Comparison of ENCODE assay signal across 14 cellular contexts in genomic region chr12:31456562-31456961, GRCh38.
DNase-seq lines count a peak whose midpoint lies in the region; ATAC-seq and TF ChIP-seq lines count a peak whose summit lies in the region.
"Had no signal": no experiment of that assay in that cellular context is flagged by ENCODE, and none has a peak within 500 bp of the region (broad histone marks: within the 10 kb centered on the region; RNA-seq: fewer than 3 reads in every experiment).

No MANE protein-coding gene starts in this region.

- H3K4me1 Mint-ChIP-seq in IgD-negative memory B cell: peaks cover 0 to 8% (median 4%) of the 10 kb centered on the region in 3 donors
- H3K4me1 Mint-ChIP-seq: CD14-positive monocyte, GM23338, H9 had no signal

- H3K9me3 Mint-ChIP-seq in IgD-negative memory B cell: no peaks in the 10 kb centered on the region
- H3K9me3 Mint-ChIP-seq: CD8-positive, alpha-beta T cell; GM23338; H9 had no signal

- ATAC-seq in omental fat pad (ENCODE audit: low FRiP score) (peak; percentile 28), GM18502 (IDR thresholded peaks at IDR 0.05; ENCODE audit: poor library complexity, unreplicated experiment) (no peak), HG03280 (IDR thresholded peaks at IDR 0.05; ENCODE audit: unreplicated experiment) (no peak)
- ATAC-seq: CD8-positive, alpha-beta T cell; GM23338 had no signal

- no peaks in the 10 kb centered on the region for H3K27me3 Mint-ChIP-seq in IgD-negative memory B cell

- peaks cover 4% of the 10 kb centered on the region for H3K36me3 Mint-ChIP-seq in IgD-negative memory B cell
- H3K36me3 Mint-ChIP-seq: CD8-positive, alpha-beta T cell had no signal

- H3K27ac Mint-ChIP-seq in IgD-negative memory B cell: peak overlapping the region in 2 of 3 donors; percentile 1 to 49
- H3K27ac Mint-ChIP-seq: CD14-positive monocyte; CD8-positive, alpha-beta T cell; GM23338; H9 had no signal

- no peak overlapping the region for H3K4me3 Mint-ChIP-seq in IgD-negative memory B cell
- H3K4me3 Mint-ChIP-seq: CD14-positive monocyte; CD8-positive, alpha-beta T cell; GM23338; H9 had no signal

- DNase-seq in AG10803 (ENCODE audit: low read depth): peak; percentile 12
- DNase-seq in fibroblast of peridontal ligament (ENCODE audit: extremely low read depth): peak; percentile 9
- DNase-seq in omental fat pad (ENCODE audit: low spot score): no peak
- DNase-seq in Kasumi-1 (lab: John Stamatoyannopoulos, UW): no peak
- DNase-seq: CD8-positive, alpha-beta T cell; COR-L47; DMS53; GF-D8; H9 had no signal

- no peak overlapping the region for H3K4me3 ChIP-seq in AG10803 (ENCODE audit: low read length)
- H3K4me3 ChIP-seq: GM23338 had no signal

- TF ChIP-seq CTCF in AG10803 (conservative IDR thresholded peaks at IDR 0.05; ENCODE audit: low read length) (no peak), omental fat pad (IDR thresholded peaks at IDR 0.05) (no peak)

Comparison
In these comparisons a context has a peak if more than half of its experiments do, and no peak if none do; other contexts are left out.
1. DNase-seq: peak in AG10803 (single experiment) and fibroblast of peridontal ligament (single experiment); none in omental fat pad (single experiment) and Kasumi-1 (0 of 2).